15 cellular contexts compared by ENCODE assay signal in the genomic region with DNA sequence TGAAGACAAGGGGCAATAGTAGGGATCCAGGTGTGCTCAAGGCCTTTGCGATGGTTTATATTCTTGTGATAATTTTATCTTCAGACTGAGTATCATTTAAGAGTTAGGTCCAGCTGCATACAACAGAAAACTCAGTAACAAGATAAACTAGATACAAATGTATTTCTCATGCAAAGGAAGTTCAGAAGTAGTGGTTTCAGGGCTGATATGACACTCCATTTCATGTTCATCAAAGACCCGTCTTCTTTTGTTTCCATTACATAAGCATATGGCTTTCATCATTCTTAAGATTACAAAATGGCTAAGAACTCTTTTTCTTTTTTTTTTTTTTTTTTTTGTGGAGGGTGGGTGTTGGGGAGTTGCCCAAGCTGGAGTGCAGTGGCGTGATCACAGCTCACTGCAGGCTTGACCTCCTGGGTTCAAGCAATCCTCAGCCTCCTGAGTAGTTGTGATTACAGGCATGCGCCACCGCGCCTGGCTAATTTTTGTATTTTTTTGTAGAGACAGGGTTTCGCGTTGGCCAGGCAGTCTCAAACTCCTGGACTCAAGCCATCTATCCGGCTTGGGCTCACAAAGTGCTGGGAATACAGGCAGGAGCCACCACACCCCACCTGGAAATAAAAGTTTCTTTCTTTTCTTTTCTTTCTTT. TPM values are rescaled to one million over a fixed set of nuclear protein-coding genes. Genes with fewer than 3 reads are reported as not detected.
DNase-seq lines count a peak whose midpoint lies in the region; ATAC-seq, FAIRE-seq and TF ChIP-seq lines count a peak whose summit lies in the region.
"Had no signal": no experiment of that assay in that cellular context is flagged by ENCODE, and none has a peak within 500 bp of the region (broad histone marks: within the 10 kb centered on the region; RNA-seq: fewer than 3 reads in every experiment).

No MANE protein-coding gene starts in this region.

- no peaks in the 10 kb centered on the region for H3K4me1 ChIP-seq in neuronal stem cell (ENCODE audit: control insufficient read depth in 2 of 2, insufficient read depth in 1 of 2, low read depth in 1 of 2, low read length in 2 of 2)
- H3K4me1 ChIP-seq: body of pancreas had no signal

- no peak overlapping the region for H2BK5ac ChIP-seq in neuronal stem cell (ENCODE audit: low read length)

- no peaks in the 10 kb centered on the region for H3K27me3 Mint-ChIP-seq in activated naive CD4-positive, alpha-beta T cell treated with anti-CD3 and anti-CD28 coated beads for 36 hours (ENCODE audit: low read depth)
- H3K27me3 Mint-ChIP-seq in activated naive CD4-positive, alpha-beta T cell treated with anti-CD3 and anti-CD28 coated beads, Interleukin-2, amount 10 ng/mL, durations not matched to agents 7 days and 5 days, result peaks cover 7% of the 10 kb centered on the region

- no peak overlapping the region for H2BK15ac ChIP-seq in neuronal stem cell (ENCODE audit: low read length)

- DNase-seq in activated naive CD4-positive, alpha-beta T cell treated with anti-CD3 and anti-CD28 coated beads for 36 hours, result peak; percentile 18
- DNase-seq in activated naive CD4-positive, alpha-beta T cell treated with anti-CD3 and anti-CD28 coated beads, Interleukin-2, amount 10 ng/mL, durations not matched to agents 7 days and 5 days, result no peak
- DNase-seq in MV-4-11 (lab: John Stamatoyannopoulos, UW) (peak; percentile 52), cardiac fibroblast (ENCODE audit: low read depth in 2 of 2) (peak; percentile 20 to 51), D721Med (ENCODE audit: insufficient read length, low spot score) (no peak), neuronal stem cell (ENCODE audit: low spot score) (no peak)
- DNase-seq in stimulated activated effector memory CD8-positive, alpha-beta T cell treated with anti-CD3 and anti-CD28 coated beads, Interleukin-12 subunit alpha, Interleukin-12 subunit beta, amount 100 ng/mL, for 72 hours (ENCODE audit: low spot score in 2 of 2), result no peak
- DNase-seq: body of pancreas, HCEC 1CT, KG1, midbrain, NCI-H1436 treated with DMSO at 0.1 percent for 48 hours, NCI-H446 treated with DMSO at 0.1 percent for 48 hours had no signal

- no peaks in the 10 kb centered on the region for H3K27me3 ChIP-seq in neuronal stem cell (ENCODE audit: control insufficient read depth in 3 of 3, insufficient read depth in 3 of 3, low read depth in 1 of 3, low read length in 3 of 3)
- H3K27me3 ChIP-seq: body of pancreas had no signal

- H3K4me2 ChIP-seq in neuronal stem cell (ENCODE audit: insufficient read depth, low read length, poor library complexity, severe bottlenecking), result no peak overlapping the region

- no peak overlapping the region for H2BK12ac ChIP-seq in neuronal stem cell (ENCODE audit: low read length)

- H3K79me1 ChIP-seq in neuronal stem cell (ENCODE audit: low read depth, low read length), result no peaks in the 10 kb centered on the region

- intact Hi-C loops in activated naive CD4-positive, alpha-beta T cell treated with anti-CD3 and anti-CD28 coated beads for 36 hours (cut with micrococcal nuclease), result loop anchor here (1.0 to 5.0 kb wide), 5 partner anchors 21 to 551 kb away; a partner anchor contains a TSS

- H3K14ac ChIP-seq in neuronal stem cell (ENCODE audit: low read length), result no peak overlapping the region

- H4K91ac ChIP-seq in neuronal stem cell (ENCODE audit: low read depth, low read length, poor library complexity), result no peak overlapping the region

- peak; percentile 60 for ATAC-seq in stimulated activated effector memory CD8-positive, alpha-beta T cell treated with anti-CD3 and anti-CD28 coated beads, Interleukin-12 subunit alpha, Interleukin-12 subunit beta, amount 100 ng/mL, for 72 hours
- no peak for ATAC-seq in HG02840 (IDR thresholded peaks at IDR 0.05; ENCODE audit: low FRiP score, unreplicated experiment)
- ATAC-seq: body of pancreas, SK-N-SH treated with all-trans-retinoic acid at 6 μM for 48 hours had no signal

- no peaks in the 10 kb centered on the region for H3K36me3 Mint-ChIP-seq in activated naive CD4-positive, alpha-beta T cell treated with anti-CD3 and anti-CD28 coated beads for 36 hours (ENCODE audit: low read depth)
- no peaks in the 10 kb centered on the region for H3K36me3 Mint-ChIP-seq in activated naive CD4-positive, alpha-beta T cell treated with anti-CD3 and anti-CD28 coated beads, Interleukin-2, amount 10 ng/mL, durations not matched to agents 7 days and 5 days
- H3K36me3 Mint-ChIP-seq in stimulated activated effector memory CD8-positive, alpha-beta T cell treated with anti-CD3 and anti-CD28 coated beads, Interleukin-12 subunit alpha, Interleukin-12 subunit beta, amount 100 ng/mL, for 72 hours, result no peaks in the 10 kb centered on the region

- H3K27ac Mint-ChIP-seq in activated naive CD4-positive, alpha-beta T cell treated with anti-CD3 and anti-CD28 coated beads for 36 hours, result peak overlapping the region; percentile 34
- no peak overlapping the region for H3K27ac Mint-ChIP-seq in activated naive CD4-positive, alpha-beta T cell treated with anti-CD3 and anti-CD28 coated beads, Interleukin-2, amount 10 ng/mL, durations not matched to agents 7 days and 5 days
- H3K27ac Mint-ChIP-seq in stimulated activated effector memory CD8-positive, alpha-beta T cell treated with anti-CD3 and anti-CD28 coated beads, Interleukin-12 subunit alpha, Interleukin-12 subunit beta, amount 100 ng/mL, for 72 hours, result peak overlapping the region; percentile 46

- no peak overlapping the region for H2AFZ ChIP-seq in neuronal stem cell (ENCODE audit: low read length)

- no peak overlapping the region for H3K9ac ChIP-seq in neuronal stem cell (ENCODE audit: low read depth, low read length, poor library complexity)

- H3K4ac ChIP-seq in neuronal stem cell (ENCODE audit: low read length), result no peak overlapping the region

- H3K4me1 Mint-ChIP-seq in activated naive CD4-positive, alpha-beta T cell treated with anti-CD3 and anti-CD28 coated beads for 36 hours (ENCODE audit: low read depth), result peaks cover 31% of the 10 kb centered on the region
- peaks cover 17% of the 10 kb centered on the region for H3K4me1 Mint-ChIP-seq in activated naive CD4-positive, alpha-beta T cell treated with anti-CD3 and anti-CD28 coated beads, Interleukin-2, amount 10 ng/mL, durations not matched to agents 7 days and 5 days
- H3K4me1 Mint-ChIP-seq in stimulated activated effector memory CD8-positive, alpha-beta T cell treated with anti-CD3 and anti-CD28 coated beads, Interleukin-12 subunit alpha, Interleukin-12 subunit beta, amount 100 ng/mL, for 72 hours, result peaks cover 19% of the 10 kb centered on the region

- no peak overlapping the region for H3K23ac ChIP-seq in neuronal stem cell (ENCODE audit: low read depth, low read length, poor library complexity)

- no peaks in the 10 kb centered on the region for H3K9me3 ChIP-seq in neuronal stem cell (replicated peaks in 1 of 2; ENCODE audit: control insufficient read depth in 2 of 2, insufficient read depth in 1 of 2, low read depth in 1 of 2, low read length in 2 of 2)
- H3K9me3 ChIP-seq: body of pancreas had no signal

- no peak overlapping the region for H4K8ac ChIP-seq in neuronal stem cell (ENCODE audit: low read depth, low read length)

- no peak overlapping the region for H2BK120ac ChIP-seq in neuronal stem cell (ENCODE audit: low read depth, low read length)

- no CpG with 5 or more reads among the region's 9 CpGs for WGBS in neuronal stem cell (ENCODE audit: extremely low coverage in 2 of 2, insufficient read length in 2 of 2, insufficient replicate concordance in 1 of 2), 2 donors

- FAIRE-seq in D721Med (lab: Jason Lieb, UNC), result no peak

- H3K9me3 Mint-ChIP-seq in activated naive CD4-positive, alpha-beta T cell treated with anti-CD3 and anti-CD28 coated beads for 36 hours, result no peaks in the 10 kb centered on the region
- H3K9me3 Mint-ChIP-seq in activated naive CD4-positive, alpha-beta T cell treated with anti-CD3 and anti-CD28 coated beads, Interleukin-2, amount 10 ng/mL, durations not matched to agents 7 days and 5 days, result no peaks in the 10 kb centered on the region
- no peaks in the 10 kb centered on the region for H3K9me3 Mint-ChIP-seq in stimulated activated effector memory CD8-positive, alpha-beta T cell treated with anti-CD3 and anti-CD28 coated beads, Interleukin-12 subunit alpha, Interleukin-12 subunit beta, amount 100 ng/mL, for 72 hours

- no peaks in the 10 kb centered on the region for H3K36me3 ChIP-seq in neuronal stem cell (replicated peaks in 1 of 2; ENCODE audit: control insufficient read depth in 2 of 2, insufficient read depth in 2 of 2, low read length in 2 of 2)

- TF ChIP-seq CTCF in cardiac fibroblast (IDR thresholded peaks at IDR 0.05; ENCODE audit: low read depth, low read length) (no peak), D721Med (IDR thresholded peaks at IDR 0.05; ENCODE audit: insufficient read depth, missing control alignments) (no peak)

- no peak overlapping the region for H3K27ac ChIP-seq in neuronal stem cell (replicated peaks; ENCODE audit: low read length)
- H3K27ac ChIP-seq: body of pancreas had no signal

- no peak overlapping the region for H2AK5ac ChIP-seq in neuronal stem cell (ENCODE audit: low read depth, low read length)

- no peak overlapping the region for H3K18ac ChIP-seq in neuronal stem cell (ENCODE audit: low read length)

- H3K4me3 Mint-ChIP-seq in activated naive CD4-positive, alpha-beta T cell treated with anti-CD3 and anti-CD28 coated beads for 36 hours, result no peak overlapping the region
- no peak overlapping the region for H3K4me3 Mint-ChIP-seq in activated naive CD4-positive, alpha-beta T cell treated with anti-CD3 and anti-CD28 coated beads, Interleukin-2, amount 10 ng/mL, durations not matched to agents 7 days and 5 days
- no peak overlapping the region for H3K4me3 Mint-ChIP-seq in stimulated activated effector memory CD8-positive, alpha-beta T cell treated with anti-CD3 and anti-CD28 coated beads, Interleukin-12 subunit alpha, Interleukin-12 subunit beta, amount 100 ng/mL, for 72 hours

- H3K4me3 ChIP-seq in cardiac fibroblast (replicated peaks in 1 of 2; ENCODE audit: low read depth in 2 of 2, low read length in 2 of 2) (no peak overlapping the region), neuronal stem cell (ENCODE audit: low read length in 2 of 2) (no peak overlapping the region)
- H3K4me3 ChIP-seq: body of pancreas had no signal

- CTCF ChIA-PET in activated naive CD4-positive, alpha-beta T cell treated with anti-CD3 and anti-CD28 coated beads for 36 hours (lab: Charles Lee), result interaction anchor here (0.6 to 2.2 kb wide), 5 partner anchors 10 to 262 kb away, joined by 3 to 7 read pairs (median 3); no protein-coding TSS in a partner anchor
- CTCF ChIA-PET in activated naive CD4-positive, alpha-beta T cell treated with anti-CD3 and anti-CD28 coated beads, Interleukin-2, amount 10 ng/mL, durations not matched to agents 7 days and 5 days (lab: Charles Lee), result interaction anchor here (0.9 to 8.0 kb wide), 4 partner anchors 20 to 437 kb away, joined by 3 to 96 read pairs (median 4); no protein-coding TSS in a partner anchor

RNA-seq across cellular contexts. Expression of a gene that starts 22.0 kb away (rescaled TPM):
- total RNA-seq in activated naive CD4-positive, alpha-beta T cell treated with anti-CD3 and anti-CD28 coated beads for 36 hours, result 10 to 100 TPM; 87.8 to 92.6 TPM
- polyA plus RNA-seq in neuronal stem cell (2013, experiment 1 of 2), result 24.0 TPM
- 23.4 TPM for polyA plus RNA-seq in neuronal stem cell (2013, experiment 2 of 2)

RNA-seq across cellular contexts. Expression of a gene that starts 24.5 kb away (rescaled TPM):
- 10 to 100 TPM; 25.9 to 28.5 TPM for total RNA-seq in activated naive CD4-positive, alpha-beta T cell treated with anti-CD3 and anti-CD28 coated beads for 36 hours
- polyA plus RNA-seq in neuronal stem cell (2013, experiment 1 of 2), result 7.0 TPM
- polyA plus RNA-seq in neuronal stem cell (2013, experiment 2 of 2), result 7.5 TPM

Comparison
In these comparisons a context has a peak if more than half of its experiments do, and no peak if none do; other contexts are left out.
1. DNase-seq: peak in activated naive CD4-positive, alpha-beta T cell treated with anti-CD3 and anti-CD28 coated beads for 36 hours (single experiment), MV-4-11 (single experiment) and cardiac fibroblast (2 of 2); none in activated naive CD4-positive, alpha-beta T cell treated with anti-CD3 and anti-CD28 coated beads, Interleukin-2, amount 10 ng/mL, durations not matched to agents 7 days and 5 days (single experiment), stimulated activated effector memory CD8-positive, alpha-beta T cell treated with anti-CD3 and anti-CD28 coated beads, Interleukin-12 subunit alpha, Interleukin-12 subunit beta, amount 100 ng/mL, for 72 hours (0 of 2), D721Med (single experiment) and neuronal stem cell (single experiment).